ENCODE assay signal across 8 cellular contexts in the genomic region with DNA sequence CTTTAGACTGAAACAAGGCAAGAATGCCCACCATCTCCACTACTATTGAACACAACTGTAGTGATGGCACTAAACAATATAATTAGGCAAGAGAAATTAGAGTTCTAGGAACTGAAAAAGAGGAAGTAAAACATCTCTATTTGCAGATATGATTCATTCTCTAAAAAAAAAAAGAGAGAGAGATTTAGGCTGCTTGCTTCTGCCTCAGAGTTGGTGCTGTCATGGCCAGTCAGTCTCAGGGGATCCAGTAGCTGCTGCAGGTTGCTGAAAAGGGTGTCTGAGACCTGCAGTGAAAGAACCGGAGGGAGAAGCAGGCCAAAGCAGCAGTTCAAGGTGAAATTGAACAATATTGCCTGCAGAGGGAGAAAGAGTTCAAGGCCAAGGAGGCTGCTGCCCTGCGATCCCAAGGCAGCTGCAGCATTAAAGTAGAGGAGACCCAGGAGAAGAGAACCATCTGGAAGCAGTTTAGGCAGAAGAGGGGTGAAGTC.
DNase-seq lines count a peak whose midpoint lies in the region; ATAC-seq lines count a peak whose summit lies in the region.

No MANE protein-coding gene starts in this region.

- CTCF ChIA-PET in activated naive CD4-positive, alpha-beta T cell treated with anti-CD3 and anti-CD28 coated beads for 36 hours (lab: Charles Lee), result no interaction called here

- H3K4me1 Mint-ChIP-seq in activated naive CD4-positive, alpha-beta T cell treated with anti-CD3 and anti-CD28 coated beads for 36 hours (ENCODE audit: low read depth), result no peaks in the 10 kb centered on the region

- H3K27ac Mint-ChIP-seq in activated naive CD4-positive, alpha-beta T cell treated with anti-CD3 and anti-CD28 coated beads for 36 hours, result no peak overlapping the region

- peak; percentile 4 for DNase-seq in NCI-H2171 treated with DMSO at 0.1 percent for 48 hours (lab: John Stamatoyannopoulos, UW)
- no peak for DNase-seq in NCI-H2171 (lab: John Stamatoyannopoulos, UW)
- peak; percentile 43 to 62 for DNase-seq in NCI-H524 (lab: John Stamatoyannopoulos, UW)
- DNase-seq in fibroblast of gingiva (ENCODE audit: low read depth), result peak; percentile 49
- no peak for DNase-seq in activated naive CD4-positive, alpha-beta T cell treated with anti-CD3 and anti-CD28 coated beads for 36 hours
- DNase-seq in NCI-H187 treated with DMSO at 0.1 percent for 48 hours (lab: John Stamatoyannopoulos, UW), result no peak
- DNase-seq in activated CD4-positive, alpha-beta T cell treated with anti-CD3 and anti-CD28 coated beads, Interleukin-2, amount 50 U/mL, for 48 hours, result no peak

- intact Hi-C loops in activated naive CD4-positive, alpha-beta T cell treated with anti-CD3 and anti-CD28 coated beads for 36 hours (cut with micrococcal nuclease), result no loop called here

- peaks cover 43% of the 10 kb centered on the region for H3K36me3 Mint-ChIP-seq in activated naive CD4-positive, alpha-beta T cell treated with anti-CD3 and anti-CD28 coated beads for 36 hours (ENCODE audit: low read depth)

- ATAC-seq in HG02678 (IDR thresholded peaks at IDR 0.05; ENCODE audit: unreplicated experiment), result peak; percentile 98

- no peaks in the 10 kb centered on the region for H3K9me3 Mint-ChIP-seq in activated naive CD4-positive, alpha-beta T cell treated with anti-CD3 and anti-CD28 coated beads for 36 hours

- H3K4me3 Mint-ChIP-seq in activated naive CD4-positive, alpha-beta T cell treated with anti-CD3 and anti-CD28 coated beads for 36 hours, result no peak overlapping the region

- H3K27me3 Mint-ChIP-seq in activated naive CD4-positive, alpha-beta T cell treated with anti-CD3 and anti-CD28 coated beads for 36 hours (ENCODE audit: low read depth), result no peaks in the 10 kb centered on the region

Comparison
In these comparisons a context has a peak if more than half of its experiments do, and no peak if none do; other contexts are left out.
1. DNase-seq: peak in NCI-H2171 treated with DMSO at 0.1 percent for 48 hours (single experiment), NCI-H524 (2 of 2) and fibroblast of gingiva (single experiment); none in NCI-H2171 (single experiment), activated naive CD4-positive, alpha-beta T cell treated with anti-CD3 and anti-CD28 coated beads for 36 hours (single experiment), NCI-H187 treated with DMSO at 0.1 percent for 48 hours (single experiment) and activated CD4-positive, alpha-beta T cell treated with anti-CD3 and anti-CD28 coated beads, Interleukin-2, amount 50 U/mL, for 48 hours (0 of 2).